1 cellular context compared by ENCODE assay signal in the genomic region with DNA sequence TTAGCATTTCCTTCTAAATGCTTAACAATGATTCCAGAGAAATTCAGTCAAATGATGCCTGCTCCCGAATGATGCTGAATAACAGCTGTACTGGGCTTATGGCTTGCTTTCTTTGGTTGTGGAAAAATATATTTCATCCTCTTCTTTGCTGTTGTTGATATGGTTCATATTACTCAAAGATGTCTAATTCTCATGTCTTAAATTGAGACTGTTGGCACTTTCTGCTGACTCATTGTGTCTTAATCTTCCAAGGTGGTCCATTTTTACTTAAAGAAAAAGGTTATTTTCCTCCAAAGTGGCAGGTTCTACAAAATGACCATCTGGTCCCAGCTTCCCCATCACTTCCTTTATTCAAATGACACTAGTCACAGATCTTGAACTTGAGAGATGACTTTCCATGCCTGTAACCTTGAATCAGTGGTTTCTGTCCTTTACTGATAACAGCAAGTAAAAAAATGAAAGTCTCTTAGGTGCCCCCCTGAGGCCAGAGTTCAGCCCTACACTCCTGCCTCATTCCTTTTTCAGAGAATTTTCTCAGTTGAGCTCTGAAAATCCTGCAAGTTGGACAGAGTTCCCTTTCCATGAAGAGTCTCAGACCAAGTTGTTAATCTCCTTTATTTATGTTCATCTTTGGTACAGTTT.
TF ChIP-seq lines count a peak whose summit lies in the region.

No MANE protein-coding gene starts in this region.

TF ChIP-seq in HepG2, 621 proteins besides CTCF, POLR2A, EP300 and RAD21 (continued from another document):
- TF ChIP-seq, protein P1, sequence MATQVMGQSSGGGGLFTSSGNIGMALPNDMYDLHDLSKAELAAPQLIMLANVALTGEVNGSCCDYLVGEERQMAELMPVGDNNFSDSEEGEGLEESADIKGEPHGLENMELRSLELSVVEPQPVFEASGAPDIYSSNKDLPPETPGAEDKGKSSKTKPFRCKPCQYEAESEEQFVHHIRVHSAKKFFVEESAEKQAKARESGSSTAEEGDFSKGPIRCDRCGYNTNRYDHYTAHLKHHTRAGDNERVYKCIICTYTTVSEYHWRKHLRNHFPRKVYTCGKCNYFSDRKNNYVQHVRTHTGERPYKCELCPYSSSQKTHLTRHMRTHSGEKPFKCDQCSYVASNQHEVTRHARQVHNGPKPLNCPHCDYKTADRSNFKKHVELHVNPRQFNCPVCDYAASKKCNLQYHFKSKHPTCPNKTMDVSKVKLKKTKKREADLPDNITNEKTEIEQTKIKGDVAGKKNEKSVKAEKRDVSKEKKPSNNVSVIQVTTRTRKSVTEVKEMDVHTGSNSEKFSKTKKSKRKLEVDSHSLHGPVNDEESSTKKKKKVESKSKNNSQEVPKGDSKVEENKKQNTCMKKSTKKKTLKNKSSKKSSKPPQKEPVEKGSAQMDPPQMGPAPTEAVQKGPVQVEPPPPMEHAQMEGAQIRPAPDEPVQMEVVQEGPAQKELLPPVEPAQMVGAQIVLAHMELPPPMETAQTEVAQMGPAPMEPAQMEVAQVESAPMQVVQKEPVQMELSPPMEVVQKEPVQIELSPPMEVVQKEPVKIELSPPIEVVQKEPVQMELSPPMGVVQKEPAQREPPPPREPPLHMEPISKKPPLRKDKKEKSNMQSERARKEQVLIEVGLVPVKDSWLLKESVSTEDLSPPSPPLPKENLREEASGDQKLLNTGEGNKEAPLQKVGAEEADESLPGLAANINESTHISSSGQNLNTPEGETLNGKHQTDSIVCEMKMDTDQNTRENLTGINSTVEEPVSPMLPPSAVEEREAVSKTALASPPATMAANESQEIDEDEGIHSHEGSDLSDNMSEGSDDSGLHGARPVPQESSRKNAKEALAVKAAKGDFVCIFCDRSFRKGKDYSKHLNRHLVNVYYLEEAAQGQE (IDR thresholded peaks at IDR 0.05; ENCODE audit: borderline replicate concordance in 1 of 2, low read depth in 1 of 2, low read length in 2 of 2) = peak in 1 of 2 experiments; percentile 27; a peak in 1 of 4 replicates
- TF ChIP-seq SKI (IDR thresholded peaks at IDR 0.05; ENCODE audit: partially characterized antibody) (peak; percentile 44), NR2F1 (CRISPR knock-in tag; IDR thresholded peaks at IDR 0.05) (no peak), STAG1 (CRISPR knock-in tag; IDR thresholded peaks at IDR 0.05) (peak; percentile 43), ZNF253 (CRISPR knock-in tag; IDR thresholded peaks at IDR 0.05; ENCODE audit: borderline replicate concordance) (no peak), HOXD1 (CRISPR knock-in tag; IDR thresholded peaks at IDR 0.05) (no peak), JDP2 (CRISPR knock-in tag; IDR thresholded peaks at IDR 0.05; ENCODE audit: borderline replicate concordance) (no peak), NFE2L2 (IDR thresholded peaks at IDR 0.05; ENCODE audit: low read length) (peak; percentile 90), ZNF121 (CRISPR knock-in tag; IDR thresholded peaks at IDR 0.05) (no peak), NCOR1 (IDR thresholded peaks at IDR 0.05; ENCODE audit: borderline replicate concordance, low read length) (peak; percentile 36; the same call in 1 of the 2 replicates), ZNF3 (CRISPR knock-in tag; IDR thresholded peaks at IDR 0.05) (no peak), GLI4 (CRISPR knock-in tag; IDR thresholded peaks at IDR 0.05; ENCODE audit: borderline replicate concordance) (0 out of 2 replicates have a peak, but pooled peaks have one; percentile 46)
- TF ChIP-seq, protein P2, sequence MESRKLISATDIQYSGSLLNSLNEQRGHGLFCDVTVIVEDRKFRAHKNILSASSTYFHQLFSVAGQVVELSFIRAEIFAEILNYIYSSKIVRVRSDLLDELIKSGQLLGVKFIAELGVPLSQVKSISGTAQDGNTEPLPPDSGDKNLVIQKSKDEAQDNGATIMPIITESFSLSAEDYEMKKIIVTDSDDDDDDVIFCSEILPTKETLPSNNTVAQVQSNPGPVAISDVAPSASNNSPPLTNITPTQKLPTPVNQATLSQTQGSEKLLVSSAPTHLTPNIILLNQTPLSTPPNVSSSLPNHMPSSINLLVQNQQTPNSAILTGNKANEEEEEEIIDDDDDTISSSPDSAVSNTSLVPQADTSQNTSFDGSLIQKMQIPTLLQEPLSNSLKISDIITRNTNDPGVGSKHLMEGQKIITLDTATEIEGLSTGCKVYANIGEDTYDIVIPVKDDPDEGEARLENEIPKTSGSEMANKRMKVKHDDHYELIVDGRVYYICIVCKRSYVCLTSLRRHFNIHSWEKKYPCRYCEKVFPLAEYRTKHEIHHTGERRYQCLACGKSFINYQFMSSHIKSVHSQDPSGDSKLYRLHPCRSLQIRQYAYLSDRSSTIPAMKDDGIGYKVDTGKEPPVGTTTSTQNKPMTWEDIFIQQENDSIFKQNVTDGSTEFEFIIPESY (CRISPR knock-in tag; IDR thresholded peaks at IDR 0.05) = no peak
- TF ChIP-seq, protein P3, sequence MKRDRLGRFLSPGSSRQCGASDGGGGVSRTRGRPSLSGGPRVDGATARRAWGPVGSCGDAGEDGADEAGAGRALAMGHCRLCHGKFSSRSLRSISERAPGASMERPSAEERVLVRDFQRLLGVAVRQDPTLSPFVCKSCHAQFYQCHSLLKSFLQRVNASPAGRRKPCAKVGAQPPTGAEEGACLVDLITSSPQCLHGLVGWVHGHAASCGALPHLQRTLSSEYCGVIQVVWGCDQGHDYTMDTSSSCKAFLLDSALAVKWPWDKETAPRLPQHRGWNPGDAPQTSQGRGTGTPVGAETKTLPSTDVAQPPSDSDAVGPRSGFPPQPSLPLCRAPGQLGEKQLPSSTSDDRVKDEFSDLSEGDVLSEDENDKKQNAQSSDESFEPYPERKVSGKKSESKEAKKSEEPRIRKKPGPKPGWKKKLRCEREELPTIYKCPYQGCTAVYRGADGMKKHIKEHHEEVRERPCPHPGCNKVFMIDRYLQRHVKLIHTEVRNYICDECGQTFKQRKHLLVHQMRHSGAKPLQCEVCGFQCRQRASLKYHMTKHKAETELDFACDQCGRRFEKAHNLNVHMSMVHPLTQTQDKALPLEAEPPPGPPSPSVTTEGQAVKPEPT (CRISPR knock-in tag; IDR thresholded peaks at IDR 0.05; ENCODE audit: low read depth) = no peak
- TF ChIP-seq, protein P4, sequence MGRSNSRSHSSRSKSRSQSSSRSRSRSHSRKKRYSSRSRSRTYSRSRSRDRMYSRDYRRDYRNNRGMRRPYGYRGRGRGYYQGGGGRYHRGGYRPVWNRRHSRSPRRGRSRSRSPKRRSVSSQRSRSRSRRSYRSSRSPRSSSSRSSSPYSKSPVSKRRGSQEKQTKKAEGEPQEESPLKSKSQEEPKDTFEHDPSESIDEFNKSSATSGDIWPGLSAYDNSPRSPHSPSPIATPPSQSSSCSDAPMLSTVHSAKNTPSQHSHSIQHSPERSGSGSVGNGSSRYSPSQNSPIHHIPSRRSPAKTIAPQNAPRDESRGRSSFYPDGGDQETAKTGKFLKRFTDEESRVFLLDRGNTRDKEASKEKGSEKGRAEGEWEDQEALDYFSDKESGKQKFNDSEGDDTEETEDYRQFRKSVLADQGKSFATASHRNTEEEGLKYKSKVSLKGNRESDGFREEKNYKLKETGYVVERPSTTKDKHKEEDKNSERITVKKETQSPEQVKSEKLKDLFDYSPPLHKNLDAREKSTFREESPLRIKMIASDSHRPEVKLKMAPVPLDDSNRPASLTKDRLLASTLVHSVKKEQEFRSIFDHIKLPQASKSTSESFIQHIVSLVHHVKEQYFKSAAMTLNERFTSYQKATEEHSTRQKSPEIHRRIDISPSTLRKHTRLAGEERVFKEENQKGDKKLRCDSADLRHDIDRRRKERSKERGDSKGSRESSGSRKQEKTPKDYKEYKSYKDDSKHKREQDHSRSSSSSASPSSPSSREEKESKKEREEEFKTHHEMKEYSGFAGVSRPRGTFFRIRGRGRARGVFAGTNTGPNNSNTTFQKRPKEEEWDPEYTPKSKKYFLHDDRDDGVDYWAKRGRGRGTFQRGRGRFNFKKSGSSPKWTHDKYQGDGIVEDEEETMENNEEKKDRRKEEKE (IDR thresholded peaks at IDR 0.05) = no peak
